ENCODE assay signal across 1 cellular context in the genomic region with DNA sequence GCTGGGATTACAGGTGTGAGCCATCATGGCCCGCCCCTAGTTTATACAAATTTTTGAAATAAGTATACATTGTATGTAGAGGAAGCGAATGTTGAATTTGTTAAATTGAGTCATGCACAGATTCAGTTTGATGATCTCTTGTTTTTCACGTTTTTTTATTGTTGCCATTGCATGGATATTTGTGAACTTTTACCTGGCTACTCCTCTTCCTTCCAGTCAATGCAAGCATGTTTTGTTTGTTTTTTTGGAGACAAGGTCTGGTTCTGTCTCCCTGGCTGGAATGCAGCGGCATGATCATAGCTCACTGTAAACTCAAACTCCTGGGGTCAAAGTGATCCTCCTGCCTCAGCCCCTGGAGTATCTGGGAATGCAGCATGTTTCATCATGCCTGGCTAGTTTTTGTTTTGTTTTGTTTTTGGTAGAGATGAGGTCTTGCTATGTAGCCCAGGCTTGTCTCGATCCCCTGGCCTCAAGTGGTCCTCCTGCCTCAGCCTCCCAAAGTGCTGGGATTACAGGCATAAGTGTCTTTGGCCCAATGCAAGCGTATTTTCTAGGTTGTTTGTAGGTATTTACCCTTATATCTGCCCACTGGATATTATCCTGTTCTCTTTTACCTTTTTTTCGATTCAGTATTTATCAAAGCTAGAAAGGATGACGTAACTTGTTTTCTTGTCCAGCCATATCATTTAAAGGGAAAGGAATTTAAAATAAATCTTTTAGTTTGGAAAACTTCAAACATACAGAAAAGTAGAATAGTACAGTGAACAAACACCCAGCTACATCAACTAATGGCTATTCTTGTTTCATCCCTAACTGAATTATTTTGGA.
A peak's percentile ranks its signal among the peaks of the same experiment; 100 is the strongest.
TF ChIP-seq lines count a peak whose summit lies in the region.

No MANE protein-coding gene starts in this region.

TF ChIP-seq in HepG2, 621 proteins besides CTCF, POLR2A, EP300 and RAD21 (continued from another document and continues in another):
- TF ChIP-seq CEBPZ (IDR thresholded peaks at IDR 0.05; ENCODE audit: low read length) (no peak), KLF6 (CRISPR knock-in tag; IDR thresholded peaks at IDR 0.05) (0 out of 2 replicates have a peak, but pooled peaks have one; percentile 23), SOX6 (IDR thresholded peaks at IDR 0.05) (no peak), SOX6 (CRISPR knock-in tag; IDR thresholded peaks at IDR 0.05) (peak; percentile 97), NFIC (IDR thresholded peaks at IDR 0.05; ENCODE audit: low read length) (peak; percentile 91), TBX3 (IDR thresholded peaks at IDR 0.05; ENCODE audit: borderline replicate concordance) (peak; percentile 61; the same call in 1 of the 2 replicates), ZNF234 (CRISPR knock-in tag; conservative IDR thresholded peaks at IDR 0.05) (no peak), THAP7 (CRISPR knock-in tag; IDR thresholded peaks at IDR 0.05) (no peak), SYNCRIP (IDR thresholded peaks at IDR 0.05; ENCODE audit: insufficient read depth, low read depth, low read length) (no peak), HOXA5 (CRISPR knock-in tag; IDR thresholded peaks at IDR 0.05) (peak; percentile 30; the same call in 1 of the 2 replicates), ZNF232 (CRISPR knock-in tag; IDR thresholded peaks at IDR 0.05; ENCODE audit: borderline replicate concordance) (peak; percentile 64; the same call in 1 of the 2 replicates), DRAP1 (CRISPR knock-in tag; IDR thresholded peaks at IDR 0.05) (peak; percentile 61; the same call in 1 of the 2 replicates), ZNF546 (CRISPR knock-in tag; conservative IDR thresholded peaks at IDR 0.05) (no peak), ZNF30 (CRISPR knock-in tag; IDR thresholded peaks at IDR 0.05) (no peak), ZSCAN31 (CRISPR knock-in tag; IDR thresholded peaks at IDR 0.05; ENCODE audit: low read depth) (peak; percentile 53; the same call in 1 of the 2 replicates), SKI (IDR thresholded peaks at IDR 0.05; ENCODE audit: partially characterized antibody) (peak; percentile 99), SIX4 (CRISPR knock-in tag; IDR thresholded peaks at IDR 0.05) (peak; percentile 76), RXRB (CRISPR knock-in tag; IDR thresholded peaks at IDR 0.05; ENCODE audit: borderline replicate concordance) (peak; percentile 99), SMAD3 (CRISPR knock-in tag; IDR thresholded peaks at IDR 0.05) (peak; percentile 94), POLR2AphosphoS5 (IDR thresholded peaks at IDR 0.05; ENCODE audit: low read depth, low read length) (no peak), ZNF292 (CRISPR knock-in tag; IDR thresholded peaks at IDR 0.05; ENCODE audit: borderline replicate concordance, low read depth) (peak; percentile 40; the same call in 1 of the 2 replicates), ZSCAN12 (CRISPR knock-in tag; IDR thresholded peaks at IDR 0.05) (no peak), GFI1 (CRISPR knock-in tag; IDR thresholded peaks at IDR 0.05; ENCODE audit: borderline replicate concordance) (peak; percentile 87), ZNF709 (CRISPR knock-in tag; IDR thresholded peaks at IDR 0.05) (0 out of 2 replicates have a peak, but pooled peaks have one; percentile 27), DPF2 (CRISPR knock-in tag; IDR thresholded peaks at IDR 0.05; ENCODE audit: borderline replicate concordance, low read depth) (peak; percentile 86), KLF15 (CRISPR knock-in tag; IDR thresholded peaks at IDR 0.05; ENCODE audit: borderline replicate concordance) (no peak), IKZF5 (CRISPR knock-in tag; IDR thresholded peaks at IDR 0.05) (peak; percentile 94), ZNF772 (CRISPR knock-in tag; IDR thresholded peaks at IDR 0.05) (peak; percentile 44; the same call in 1 of the 2 replicates), ZNF768 (CRISPR knock-in tag; IDR thresholded peaks at IDR 0.05) (no peak), REPIN1 (CRISPR knock-in tag; IDR thresholded peaks at IDR 0.05; ENCODE audit: borderline replicate concordance, low read depth) (peak; percentile 62; the same call in 1 of the 2 replicates), ZNF790 (CRISPR knock-in tag; IDR thresholded peaks at IDR 0.05; ENCODE audit: borderline replicate concordance) (no peak), GATAD2A (CRISPR knock-in tag; IDR thresholded peaks at IDR 0.05) (peak; percentile 95), MIER3 (CRISPR knock-in tag; IDR thresholded peaks at IDR 0.05; ENCODE audit: borderline replicate concordance) (peak; percentile 90; the same call in 1 of the 2 replicates), MTF2 (CRISPR knock-in tag; IDR thresholded peaks at IDR 0.05; ENCODE audit: borderline replicate concordance) (no peak), CHD4 (IDR thresholded peaks at IDR 0.05; ENCODE audit: borderline replicate concordance, low read length) (peak; percentile 89; the same call in 1 of the 2 replicates), ZNF331 (CRISPR knock-in tag; IDR thresholded peaks at IDR 0.05) (peak; percentile 80; the same call in 1 of the 2 replicates), ESRRA (CRISPR knock-in tag; IDR thresholded peaks at IDR 0.05; ENCODE audit: low read depth) (no peak), ELF3 (CRISPR knock-in tag; IDR thresholded peaks at IDR 0.05) (peak; percentile 89), ZNF3 (CRISPR knock-in tag; IDR thresholded peaks at IDR 0.05) (0 out of 2 replicates have a peak, but pooled peaks have one; percentile 22), ATF5 (CRISPR knock-in tag; IDR thresholded peaks at IDR 0.05; ENCODE audit: low read depth) (0 out of 2 replicates have a peak, but pooled peaks have one; percentile 54), POGZ (CRISPR knock-in tag; IDR thresholded peaks at IDR 0.05) (peak; percentile 87), MTA1 (CRISPR knock-in tag; IDR thresholded peaks at IDR 0.05; ENCODE audit: borderline replicate concordance) (no peak)
- TF ChIP-seq, protein P1, sequence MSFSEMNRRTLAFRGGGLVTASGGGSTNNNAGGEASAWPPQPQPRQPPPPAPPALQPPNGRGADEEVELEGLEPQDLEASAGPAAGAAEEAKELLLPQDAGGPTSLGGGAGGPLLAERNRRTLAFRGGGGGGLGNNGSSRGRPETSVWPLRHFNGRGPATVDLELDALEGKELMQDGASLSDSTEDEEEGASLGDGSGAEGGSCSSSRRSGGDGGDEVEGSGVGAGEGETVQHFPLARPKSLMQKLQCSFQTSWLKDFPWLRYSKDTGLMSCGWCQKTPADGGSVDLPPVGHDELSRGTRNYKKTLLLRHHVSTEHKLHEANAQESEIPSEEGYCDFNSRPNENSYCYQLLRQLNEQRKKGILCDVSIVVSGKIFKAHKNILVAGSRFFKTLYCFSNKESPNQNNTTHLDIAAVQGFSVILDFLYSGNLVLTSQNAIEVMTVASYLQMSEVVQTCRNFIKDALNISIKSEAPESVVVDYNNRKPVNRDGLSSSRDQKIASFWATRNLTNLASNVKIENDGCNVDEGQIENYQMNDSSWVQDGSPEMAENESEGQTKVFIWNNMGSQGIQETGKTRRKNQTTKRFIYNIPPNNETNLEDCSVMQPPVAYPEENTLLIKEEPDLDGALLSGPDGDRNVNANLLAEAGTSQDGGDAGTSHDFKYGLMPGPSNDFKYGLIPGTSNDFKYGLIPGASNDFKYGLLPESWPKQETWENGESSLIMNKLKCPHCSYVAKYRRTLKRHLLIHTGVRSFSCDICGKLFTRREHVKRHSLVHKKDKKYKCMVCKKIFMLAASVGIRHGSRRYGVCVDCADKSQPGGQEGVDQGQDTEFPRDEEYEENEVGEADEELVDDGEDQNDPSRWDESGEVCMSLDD (CRISPR knock-in tag; IDR thresholded peaks at IDR 0.05; ENCODE audit: borderline replicate concordance) = no peak; the same call in 1 of the 2 replicates
- TF ChIP-seq, protein P2, sequence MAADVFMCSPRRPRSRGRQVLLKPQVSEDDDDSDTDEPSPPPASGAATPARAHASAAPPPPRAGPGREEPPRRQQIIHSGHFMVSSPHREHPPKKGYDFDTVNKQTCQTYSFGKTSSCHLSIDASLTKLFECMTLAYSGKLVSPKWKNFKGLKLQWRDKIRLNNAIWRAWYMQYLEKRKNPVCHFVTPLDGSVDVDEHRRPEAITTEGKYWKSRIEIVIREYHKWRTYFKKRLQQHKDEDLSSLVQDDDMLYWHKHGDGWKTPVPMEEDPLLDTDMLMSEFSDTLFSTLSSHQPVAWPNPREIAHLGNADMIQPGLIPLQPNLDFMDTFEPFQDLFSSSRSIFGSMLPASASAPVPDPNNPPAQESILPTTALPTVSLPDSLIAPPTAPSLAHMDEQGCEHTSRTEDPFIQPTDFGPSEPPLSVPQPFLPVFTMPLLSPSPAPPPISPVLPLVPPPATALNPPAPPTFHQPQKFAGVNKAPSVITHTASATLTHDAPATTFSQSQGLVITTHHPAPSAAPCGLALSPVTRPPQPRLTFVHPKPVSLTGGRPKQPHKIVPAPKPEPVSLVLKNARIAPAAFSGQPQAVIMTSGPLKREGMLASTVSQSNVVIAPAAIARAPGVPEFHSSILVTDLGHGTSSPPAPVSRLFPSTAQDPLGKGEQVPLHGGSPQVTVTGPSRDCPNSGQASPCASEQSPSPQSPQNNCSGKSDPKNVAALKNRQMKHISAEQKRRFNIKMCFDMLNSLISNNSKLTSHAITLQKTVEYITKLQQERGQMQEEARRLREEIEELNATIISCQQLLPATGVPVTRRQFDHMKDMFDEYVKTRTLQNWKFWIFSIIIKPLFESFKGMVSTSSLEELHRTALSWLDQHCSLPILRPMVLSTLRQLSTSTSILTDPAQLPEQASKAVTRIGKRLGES (CRISPR knock-in tag; IDR thresholded peaks at IDR 0.05; ENCODE audit: borderline replicate concordance) = no peak
- TF ChIP-seq, protein P3, sequence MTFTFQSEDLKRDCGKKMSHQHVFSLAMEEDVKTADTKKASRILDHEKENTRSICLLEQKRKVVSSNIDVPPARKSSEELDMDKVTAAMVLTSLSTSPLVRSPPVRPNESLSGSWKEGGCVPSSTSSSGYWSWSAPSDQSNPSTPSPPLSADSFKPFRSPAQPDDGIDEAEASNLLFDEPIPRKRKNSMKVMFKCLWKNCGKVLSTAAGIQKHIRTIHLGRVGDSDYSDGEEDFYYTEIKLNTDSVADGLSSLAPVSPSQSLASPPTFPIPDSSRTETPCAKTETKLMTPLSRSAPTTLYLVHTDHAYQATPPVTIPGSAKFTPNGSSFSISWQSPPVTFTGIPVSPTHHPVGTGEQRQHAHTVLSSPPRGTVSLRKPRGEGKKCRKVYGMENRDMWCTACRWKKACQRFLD (CRISPR knock-in tag; IDR thresholded peaks at IDR 0.05; ENCODE audit: borderline replicate concordance) = no peak
- TF ChIP-seq, protein P4, sequence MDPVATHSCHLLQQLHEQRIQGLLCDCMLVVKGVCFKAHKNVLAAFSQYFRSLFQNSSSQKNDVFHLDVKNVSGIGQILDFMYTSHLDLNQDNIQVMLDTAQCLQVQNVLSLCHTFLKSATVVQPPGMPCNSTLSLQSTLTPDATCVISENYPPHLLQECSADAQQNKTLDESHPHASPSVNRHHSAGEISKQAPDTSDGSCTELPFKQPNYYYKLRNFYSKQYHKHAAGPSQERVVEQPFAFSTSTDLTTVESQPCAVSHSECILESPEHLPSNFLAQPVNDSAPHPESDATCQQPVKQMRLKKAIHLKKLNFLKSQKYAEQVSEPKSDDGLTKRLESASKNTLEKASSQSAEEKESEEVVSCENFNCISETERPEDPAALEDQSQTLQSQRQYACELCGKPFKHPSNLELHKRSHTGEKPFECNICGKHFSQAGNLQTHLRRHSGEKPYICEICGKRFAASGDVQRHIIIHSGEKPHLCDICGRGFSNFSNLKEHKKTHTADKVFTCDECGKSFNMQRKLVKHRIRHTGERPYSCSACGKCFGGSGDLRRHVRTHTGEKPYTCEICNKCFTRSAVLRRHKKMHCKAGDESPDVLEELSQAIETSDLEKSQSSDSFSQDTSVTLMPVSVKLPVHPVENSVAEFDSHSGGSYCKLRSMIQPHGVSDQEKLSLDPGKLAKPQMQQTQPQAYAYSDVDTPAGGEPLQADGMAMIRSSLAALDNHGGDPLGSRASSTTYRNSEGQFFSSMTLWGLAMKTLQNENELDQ (CRISPR knock-in tag; IDR thresholded peaks at IDR 0.05; ENCODE audit: borderline replicate concordance) = no peak
